33 cellular contexts compared by ENCODE assay signal in genomic region chr16:56530872-56531271, GRCh38. TPM values are rescaled to one million over a fixed set of nuclear protein-coding genes. Genes with fewer than 3 reads are reported as not detected.
DNase-seq lines count a peak whose midpoint lies in the region; ATAC-seq, FAIRE-seq and TF ChIP-seq lines count a peak whose summit lies in the region.
"Had no signal": no experiment of that assay in that cellular context is flagged by ENCODE, and none has a peak within 500 bp of the region (broad histone marks: within the 10 kb centered on the region; RNA-seq: fewer than 3 reads in every experiment).

No MANE protein-coding gene starts in this region.

- no peak overlapping the region for H3K4me3 ChIP-seq in IMR-90 (ENCODE audit: insufficient read depth, low read depth, low read length)
- H3K4me3 ChIP-seq in uterus: no peak overlapping the region
- H3K4me3 ChIP-seq in kidney (ENCODE audit: low read length in 2 of 2): no peak overlapping the region
- H3K4me3 ChIP-seq: left lung, neural progenitor cell, spleen, thyroid gland had no signal

- no peak for FAIRE-seq in kidney (lab: Jason Lieb, UNC)
- FAIRE-seq: RCC 7860 had no signal

- TF ChIP-seq POLR2A in IMR-90 (IDR thresholded peaks at IDR 0.05; ENCODE audit: low read depth, low read length) (no peak), uterus (IDR thresholded peaks at IDR 0.05) (no peak)

- TF ChIP-seq RAD21 in IMR-90 (IDR thresholded peaks at IDR 0.05; ENCODE audit: low read length): no peak

- H3K27me3 Mint-ChIP-seq in T-cell: peaks cover 23 to 31% of the 10 kb centered on the region in 2 donors
- peaks cover 40 to 42% of the 10 kb centered on the region in 2 donors for H3K27me3 Mint-ChIP-seq in natural killer cell (ENCODE audit: low read depth in 2 of 2)

- no peak overlapping the region for H3K4ac ChIP-seq in IMR-90 (ENCODE audit: low read depth, low read length)

- no peaks in the 10 kb centered on the region for H3K4me1 Mint-ChIP-seq in T-cell
- no peaks in the 10 kb centered on the region for H3K4me1 Mint-ChIP-seq in natural killer cell
- H3K4me1 Mint-ChIP-seq: CD14-positive monocyte, neural progenitor cell had no signal

- in situ Hi-C loops in IMR-90 (cut with MboI; ENCODE audit: low sequenced_read_pairs): no loop called here

- H3K9ac ChIP-seq in IMR-90 (ENCODE audit: low read depth, low read length): no peak overlapping the region
- no peak overlapping the region for H3K9ac ChIP-seq in kidney (ENCODE audit: low read length in 2 of 2)
- H3K9ac ChIP-seq: neural progenitor cell, parathyroid adenoma had no signal

- no peak overlapping the region for H2AFZ ChIP-seq in IMR-90 (replicated peaks; ENCODE audit: low read length, poor library complexity)
- H2AFZ ChIP-seq: neural progenitor cell, parathyroid adenoma had no signal

- H2AK9ac ChIP-seq in IMR-90 (replicated peaks; ENCODE audit: low read depth, low read length, poor library complexity): peak overlapping the region; percentile 34

- H3K18ac ChIP-seq in IMR-90 (ENCODE audit: low read depth, low read length): no peak overlapping the region

- no TSS peak for BruUV-seq in IMR-90 (replicated peaks; lab: Mats Ljungman, UMichigan)

- no peak overlapping the region for H3K27ac ChIP-seq in IMR-90 (ENCODE audit: insufficient read depth, low read length)
- peak overlapping the region; percentile 22; the same call in 1 of the 2 replicates for H3K27ac ChIP-seq in VCaP
- H3K27ac ChIP-seq in uterus: no peak overlapping the region
- H3K27ac ChIP-seq in kidney (ENCODE audit: low read depth in 2 of 2, low read length in 2 of 2): no peak overlapping the region
- H3K27ac ChIP-seq: left lung, neural progenitor cell, parathyroid adenoma, spleen, thyroid gland had no signal

- TF ChIP-seq CTCF in IMR-90 (conservative IDR thresholded peaks at IDR 0.05; ENCODE audit: low read depth, low read length) (no peak), VCaP (conservative IDR thresholded peaks at IDR 0.05) (no peak), uterus (IDR thresholded peaks at IDR 0.05) (no peak), kidney (IDR thresholded peaks at IDR 0.05; ENCODE audit: borderline replicate concordance, extremely low read depth, insufficient read depth) (no peak), natural killer cell (IDR thresholded peaks at IDR 0.05) (no peak)

- WGBS in IMR-90 (ENCODE audit: extremely low coverage in 2 of 2, insufficient read length in 1 of 2), 2 experiments: no CpG with 5 or more reads among the region's 1 CpG

- H3K9me1 ChIP-seq in IMR-90 (ENCODE audit: insufficient read depth, low read length): no peaks in the 10 kb centered on the region

- no peak overlapping the region for H4K91ac ChIP-seq in IMR-90 (ENCODE audit: insufficient read depth, low read depth, low read length)

- no peaks in the 10 kb centered on the region for H3K9me3 ChIP-seq in IMR-90 (ENCODE audit: control insufficient read depth, insufficient read depth, low read length)
- H3K9me3 ChIP-seq in uterus: no peaks in the 10 kb centered on the region
- no peaks in the 10 kb centered on the region for H3K9me3 ChIP-seq in kidney (ENCODE audit: control insufficient read depth in 1 of 2, low read length in 2 of 2)
- H3K9me3 ChIP-seq: left lung, spleen, thyroid gland had no signal

- H2BK20ac ChIP-seq in IMR-90 (ENCODE audit: low read depth, low read length): no peak overlapping the region

- no peak overlapping the region for H2BK120ac ChIP-seq in IMR-90 (ENCODE audit: low read depth, low read length)

- no peak overlapping the region for H3K4me2 ChIP-seq in IMR-90 (ENCODE audit: low read depth, low read length)
- H3K4me2 ChIP-seq: neural progenitor cell had no signal

- intact Hi-C loops in IMR-90 (cut with micrococcal nuclease) (no loop called here), uterus (cut with DNase I; ENCODE audit: low total_unique reads) (no loop called here), kidney (cut with DNase I) (no loop called here), natural killer cell (cut with micrococcal nuclease) (no loop called here)

- H3K36me3 Mint-ChIP-seq in T-cell (no peaks in the 10 kb centered on the region), natural killer cell (no peaks in the 10 kb centered on the region)
- H3K36me3 Mint-ChIP-seq: activated naive CD4-positive, alpha-beta T cell treated with anti-CD3 and anti-CD28 coated beads, Interleukin-2, amount 50 U/mL, for 72 hours; CD14-positive monocyte; neural progenitor cell had no signal

- H3K36me3 ChIP-seq in IMR-90 (ENCODE audit: control insufficient read depth, insufficient read depth, low read length): no peaks in the 10 kb centered on the region
- H3K36me3 ChIP-seq in uterus: no peaks in the 10 kb centered on the region
- H3K36me3 ChIP-seq in kidney (ENCODE audit: control insufficient read depth in 1 of 2, insufficient read depth in 2 of 2, low read length in 2 of 2): no peaks in the 10 kb centered on the region
- H3K36me3 ChIP-seq: left lung, neural progenitor cell, spleen, thyroid gland had no signal

- H3K14ac ChIP-seq in IMR-90 (replicated peaks; ENCODE audit: low read depth, low read length): no peak overlapping the region

- H2AK5ac ChIP-seq in IMR-90 (ENCODE audit: low read depth, low read length): no peak overlapping the region

- POLR2A ChIA-PET in IMR-90 (lab: Charles Lee; ENCODE audit: unreplicated experiment): no interaction called here
- POLR2A ChIA-PET in T-cell (lab: Charles Lee): no interaction called here

- CTCF ChIA-PET in IMR-90 (lab: Yijun Ruan, JAX) (no interaction called here), T-cell (lab: Charles Lee) (no interaction called here)

- H3K4me3 Mint-ChIP-seq in T-cell (no peak overlapping the region), natural killer cell (no peak overlapping the region)
- H3K4me3 Mint-ChIP-seq: CD14-positive monocyte, HFFc6, neural progenitor cell had no signal

- H4K5ac ChIP-seq in IMR-90 (ENCODE audit: low read depth, low read length): no peak overlapping the region

- no peak overlapping the region for H2BK5ac ChIP-seq in IMR-90 (ENCODE audit: low read depth, low read length, poor library complexity, severe bottlenecking)

- DNase-seq in EH (ENCODE audit: low read depth): peak; percentile 15
- no peak for DNase-seq in IMR-90
- peak; percentile 22 for DNase-seq in mucosa of gallbladder (ENCODE audit: low spot score)
- no peak for DNase-seq in uterus
- DNase-seq in T-cell: no peak
- no peak for DNase-seq in kidney
- DNase-seq in natural killer cell: no peak
- DNase-seq: activated CD4-positive, alpha-beta T cell treated with anti-CD3 and anti-CD28 coated beads for 48 hours; amygdala; Calu3; DMS79 treated with DMSO at 0.1 percent for 48 hours; HFFc6; KBM-7; left lung; mesenchymal stem cell; MM.1S; NCI-H2029 treated with DMSO at 0.1 percent for 48 hours; NCI-H2227 treated with DMSO at 0.1 percent for 48 hours; NCI-H526 treated with DMSO at 0.1 percent for 48 hours; right cardiac atrium; spleen; T1000; thyroid gland had no signal

- H3K56ac ChIP-seq in IMR-90 (ENCODE audit: extremely low read depth, insufficient read depth, low read length): no peak overlapping the region

- no peak overlapping the region for H3K23ac ChIP-seq in IMR-90 (ENCODE audit: low read depth, low read length)

- dilution Hi-C loops in IMR-90 (cut with HindIII; ENCODE audit: low sequenced_read_pairs, unreplicated experiment): no loop called here

- H3K9me3 Mint-ChIP-seq in T-cell: no peaks in the 10 kb centered on the region
- no peaks in the 10 kb centered on the region for H3K9me3 Mint-ChIP-seq in natural killer cell
- H3K9me3 Mint-ChIP-seq: activated naive CD4-positive, alpha-beta T cell treated with anti-CD3 and anti-CD28 coated beads, Interleukin-2, amount 50 U/mL, for 72 hours; HFFc6; neural progenitor cell had no signal

- peaks cover 9% of the 10 kb centered on the region for H3K27me3 ChIP-seq in IMR-90 (ENCODE audit: control insufficient read depth, insufficient read depth, low read length)
- no peaks in the 10 kb centered on the region for H3K27me3 ChIP-seq in uterus
- H3K27me3 ChIP-seq: left lung, thyroid gland had no signal

- no peak overlapping the region for H4K8ac ChIP-seq in IMR-90 (ENCODE audit: low read depth in 2 of 2, low read length in 2 of 2)

- no peak overlapping the region for H2BK15ac ChIP-seq in IMR-90 (ENCODE audit: low read depth, low read length)

- no peak for ATAC-seq in IMR-90 (ENCODE audit: low read depth)
- ATAC-seq in T-cell (replicated peaks in 1 of 4): no peak
- ATAC-seq in natural killer cell: no peak
- ATAC-seq: activated naive CD4-positive, alpha-beta T cell treated with anti-CD3 and anti-CD28 coated beads, Interleukin-2, amount 50 U/mL, for 72 hours; left lung; right cardiac atrium had no signal

- H3K4me1 ChIP-seq in IMR-90 (ENCODE audit: control insufficient read depth, insufficient read depth, low read length): no peaks in the 10 kb centered on the region
- H3K4me1 ChIP-seq in uterus: no peaks in the 10 kb centered on the region
- no peaks in the 10 kb centered on the region for H3K4me1 ChIP-seq in kidney (ENCODE audit: control insufficient read depth in 1 of 2, insufficient read depth in 1 of 2, low read depth in 1 of 2, low read length in 2 of 2)
- H3K4me1 ChIP-seq: left lung, neural progenitor cell, parathyroid adenoma, spleen, thyroid gland had no signal

- no peaks in the 10 kb centered on the region for H4K20me1 ChIP-seq in IMR-90 (ENCODE audit: insufficient read depth, low read length)

- H3K27ac Mint-ChIP-seq in T-cell: no peak overlapping the region
- no peak overlapping the region for H3K27ac Mint-ChIP-seq in natural killer cell
- H3K27ac Mint-ChIP-seq: activated naive CD4-positive, alpha-beta T cell treated with anti-CD3 and anti-CD28 coated beads, Interleukin-2, amount 50 U/mL, for 72 hours; CD14-positive monocyte; HFFc6; neural progenitor cell had no signal

- no peaks in the 10 kb centered on the region for H3K79me1 ChIP-seq in IMR-90 (ENCODE audit: low read depth in 1 of 2, low read length in 2 of 2)

RNA-seq across cellular contexts. Expression of gene BBS2, which starts 11.0 kb away (rescaled TPM):
- 18.6 and 31.9 TPM in 2 replicates for total RNA-seq in IMR-90 (2012; rRNA removed)
- 29.9 and 32.3 TPM in 2 replicates for polyA plus RNA-seq in IMR-90 (2012; rRNA removed)
- polyA plus RNA-seq in IMR-90 (2012; cell fraction: cytosol; rRNA removed): 9.6 and 9.7 TPM in 2 replicates
- polyA plus RNA-seq in IMR-90 (2012; cell fraction: nucleus; rRNA removed; ENCODE audit: low replicate concordance): 25.2 and 101 TPM in 2 replicates
- 42.7 TPM for total RNA-seq in mucosa of gallbladder
- 100 to 1,000 TPM in 1 of 4 donors, 10 to 100 TPM in 3; 44.1 to 209 (median 82.8) TPM for total RNA-seq in uterus
- total RNA-seq in T-cell: 10 to 100 TPM; 63.1 to 84.6 (median 76.6) TPM
- total RNA-seq in kidney: 64.2 TPM
- 46.5 TPM for polyA plus RNA-seq in kidney (ENCODE audit: insufficient read depth, low read depth, low replicate concordance)
- total RNA-seq in natural killer cell: 10 to 100 TPM; 36.8 to 40.3 (median 38.2) TPM

RNA-seq across cellular contexts. Expression of gene MT4, which starts 34.0 kb away (rescaled TPM):
- total RNA-seq in IMR-90 (2012; rRNA removed) (not detected in 2 replicates), mucosa of gallbladder (not detected), uterus (not detected), T-cell (not detected), kidney (not detected), natural killer cell (not detected)
- polyA plus RNA-seq in IMR-90 (2012; rRNA removed) (not detected in 2 replicates), kidney (ENCODE audit: insufficient read depth, low read depth, low replicate concordance) (not detected)
- not detected in 2 replicates for polyA plus RNA-seq in IMR-90 (2012; cell fraction: cytosol; rRNA removed)
- not detected in 2 replicates for polyA plus RNA-seq in IMR-90 (2012; cell fraction: nucleus; rRNA removed; ENCODE audit: low replicate concordance)
- total RNA-seq: activated CD8-positive, alpha-beta memory T cell treated with anti-CD3 and anti-CD28 coated beads for 36 hours; activated naive CD4-positive, alpha-beta T cell treated with anti-CD3 and anti-CD28 coated beads, Interleukin-2, amount 50 U/mL, for 72 hours; Calu3; chondrocyte; fibroblast of lung; HFFc6; left lung; right cardiac atrium; spleen; thyroid gland had no signal
- polyA plus RNA-seq: AG04450, CD14-positive monocyte, fibroblast of lung, right cardiac atrium, spleen had no signal

RNA-seq across cellular contexts. Expression of gene MT3, which starts 58.5 kb away (rescaled TPM):
- total RNA-seq in IMR-90 (2012; rRNA removed): not detected in 2 replicates
- 0.62 and 0.70 TPM in 2 replicates for polyA plus RNA-seq in IMR-90 (2012; rRNA removed)
- polyA plus RNA-seq in IMR-90 (2012; cell fraction: cytosol; rRNA removed): 0.79 and 1.2 TPM in 2 replicates
- 0.19 TPM in 1 of 2 replicates, not detected in the other for polyA plus RNA-seq in IMR-90 (2012; cell fraction: nucleus; rRNA removed; ENCODE audit: low replicate concordance)
- 1.4 TPM for total RNA-seq in mucosa of gallbladder
- not detected for total RNA-seq in uterus
- 1 to 10 TPM in 1 of 5 donors, under 1 TPM in 3, not detected in 1; 0.66 to 1.9 (median 0.84) TPM for total RNA-seq in T-cell
- total RNA-seq in kidney: not detected
- 25.5 TPM for polyA plus RNA-seq in kidney (ENCODE audit: insufficient read depth, low read depth, low replicate concordance)
- not detected for total RNA-seq in natural killer cell
- total RNA-seq: Calu3, fibroblast of lung, HFFc6, left lung, thyroid gland had no signal
- polyA plus RNA-seq: AG04450, CD14-positive monocyte, fibroblast of lung had no signal

Comparison
In these comparisons a context has a peak if more than half of its experiments do, and no peak if none do; other contexts are left out.
1. DNase-seq: peak in EH (single experiment) and mucosa of gallbladder (single experiment); none in IMR-90 (single experiment), uterus (0 of 2), T-cell (0 of 34), kidney (single experiment) and natural killer cell (single experiment).